In the genomic region with DNA sequence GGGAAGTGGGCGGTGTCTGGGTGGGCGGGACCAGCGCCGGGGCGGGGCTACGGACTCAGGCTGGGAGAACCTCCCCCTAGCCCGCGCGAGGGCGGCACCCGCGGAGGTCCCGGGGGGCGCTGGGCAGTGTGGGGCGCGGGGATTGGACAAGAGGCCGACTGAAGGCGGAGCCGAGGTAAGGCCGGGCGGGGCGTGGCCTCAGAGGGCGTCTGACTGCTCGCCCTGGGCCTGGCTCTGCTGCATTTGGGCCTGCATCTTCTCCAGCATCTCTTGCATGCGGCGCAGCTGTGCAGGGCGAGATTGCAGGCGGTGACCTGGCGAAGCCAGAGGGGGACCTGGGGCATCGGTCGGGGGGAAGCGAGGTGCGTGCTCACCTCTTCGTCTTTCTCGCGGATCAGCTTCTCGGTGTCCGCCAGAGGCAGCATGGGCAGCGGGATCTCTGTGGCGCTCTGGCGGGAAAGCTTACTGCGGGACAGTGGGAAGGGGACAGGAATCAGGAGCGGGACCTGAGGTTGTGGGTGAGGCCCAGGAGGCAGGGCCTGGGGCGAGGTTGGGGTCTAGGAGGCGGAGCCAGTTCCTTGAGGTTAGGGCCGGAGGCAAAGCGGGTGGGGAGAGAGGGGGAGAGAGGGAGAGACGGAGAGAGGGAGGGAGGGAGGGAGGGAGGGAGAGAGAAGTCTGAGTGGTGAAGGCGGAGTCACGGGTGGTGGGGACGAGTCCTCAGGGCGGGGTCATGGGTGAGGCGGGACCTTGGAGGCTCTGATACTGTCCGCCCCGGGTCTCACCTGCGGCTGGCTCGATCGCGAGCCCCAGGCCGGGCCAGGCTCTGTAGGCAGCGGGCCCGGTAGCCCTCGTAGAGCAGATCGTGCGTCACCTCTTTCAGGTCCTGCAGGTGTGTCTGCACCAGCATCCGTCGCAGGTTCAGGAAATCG, we compare ENCODE assay signal across 1 cellular context.
TF ChIP-seq lines count a peak whose summit lies in the region.

No MANE protein-coding gene starts in this region.

TF ChIP-seq in HEK293, 187 proteins besides CTCF, POLR2A, EP300 and RAD21 (continued from another document and continues in another):
- no peak; the same call in 1 of the 2 replicates for TF ChIP-seq ZNF561 (tag by site-specific recombination; IDR thresholded peaks at IDR 0.05; ENCODE audit: borderline replicate concordance)
- no peak for TF ChIP-seq SCRT1 (tag by site-specific recombination; IDR thresholded peaks at IDR 0.05; ENCODE audit: borderline replicate concordance)
- TF ChIP-seq, protein P1, sequence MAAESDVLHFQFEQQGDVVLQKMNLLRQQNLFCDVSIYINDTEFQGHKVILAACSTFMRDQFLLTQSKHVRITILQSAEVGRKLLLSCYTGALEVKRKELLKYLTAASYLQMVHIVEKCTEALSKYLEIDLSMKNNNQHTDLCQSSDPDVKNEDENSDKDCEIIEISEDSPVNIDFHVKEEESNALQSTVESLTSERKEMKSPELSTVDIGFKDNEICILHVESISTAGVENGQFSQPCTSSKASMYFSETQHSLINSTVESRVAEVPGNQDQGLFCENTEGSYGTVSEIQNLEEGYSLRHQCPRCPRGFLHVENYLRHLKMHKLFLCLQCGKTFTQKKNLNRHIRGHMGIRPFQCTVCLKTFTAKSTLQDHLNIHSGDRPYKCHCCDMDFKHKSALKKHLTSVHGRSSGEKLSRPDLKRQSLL (tag by site-specific recombination; IDR thresholded peaks at IDR 0.05): peak; percentile 89
- TF ChIP-seq ZNF274 (IDR thresholded peaks at IDR 0.05; ENCODE audit: low read length): no peak
- no peak for TF ChIP-seq ZNF274 (tag by site-specific recombination; IDR thresholded peaks at IDR 0.05; ENCODE audit: borderline replicate concordance)
- no peak for TF ChIP-seq RBAK (tag by site-specific recombination; IDR thresholded peaks at IDR 0.05)
- TF ChIP-seq ZNF23 (tag by site-specific recombination; IDR thresholded peaks at IDR 0.05; ENCODE audit: borderline replicate concordance): no peak
- peak; percentile 87; the same call in 1 of the 2 replicates for TF ChIP-seq KLF7 (tag by site-specific recombination; IDR thresholded peaks at IDR 0.05; ENCODE audit: borderline replicate concordance)
- TF ChIP-seq YY2 (tag by site-specific recombination; IDR thresholded peaks at IDR 0.05): no peak
- TF ChIP-seq ZXDB (tag by site-specific recombination; IDR thresholded peaks at IDR 0.05): peak; percentile 70; the same call in 1 of the 2 replicates
- TF ChIP-seq ZNF155 (tag by site-specific recombination; IDR thresholded peaks at IDR 0.05): no peak
- TF ChIP-seq ZBTB26 (tag by site-specific recombination; optimal IDR thresholded peaks at IDR 0.05): peak; percentile 64
- peak; percentile 62; the same call in 1 of the 2 replicates for TF ChIP-seq GLIS2 (tag by site-specific recombination; IDR thresholded peaks at IDR 0.05)
- peak; percentile 29; the same call in 1 of the 2 replicates for TF ChIP-seq PRDM4 (tag by site-specific recombination; IDR thresholded peaks at IDR 0.05)
- no peak for TF ChIP-seq ZNF138 (tag by site-specific recombination; IDR thresholded peaks at IDR 0.05; ENCODE audit: borderline replicate concordance)
- TF ChIP-seq EGR2 (tag by site-specific recombination; IDR thresholded peaks at IDR 0.05; ENCODE audit: low read depth): peak; percentile 2; the same call in 1 of the 2 replicates
- no peak for TF ChIP-seq ZNF266 (tag by site-specific recombination; IDR thresholded peaks at IDR 0.05; ENCODE audit: low read depth)
- peak; percentile 96 for TF ChIP-seq KLF9 (tag by site-specific recombination; IDR thresholded peaks at IDR 0.05; ENCODE audit: low read depth)
- TF ChIP-seq, protein P2, sequence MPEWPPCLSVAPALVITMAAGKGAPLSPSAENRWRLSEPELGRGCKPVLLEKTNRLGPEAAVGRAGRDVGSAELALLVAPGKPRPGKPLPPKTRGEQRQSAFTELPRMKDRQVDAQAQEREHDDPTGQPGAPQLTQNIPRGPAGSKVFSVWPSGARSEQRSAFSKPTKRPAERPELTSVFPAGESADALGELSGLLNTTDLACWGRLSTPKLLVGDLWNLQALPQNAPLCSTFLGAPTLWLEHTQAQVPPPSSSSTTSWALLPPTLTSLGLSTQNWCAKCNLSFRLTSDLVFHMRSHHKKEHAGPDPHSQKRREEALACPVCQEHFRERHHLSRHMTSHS (tag by site-specific recombination; IDR thresholded peaks at IDR 0.05): no peak
- TF ChIP-seq ZNF747 (tag by site-specific recombination; IDR thresholded peaks at IDR 0.05): no peak
- TF ChIP-seq, protein P3, sequence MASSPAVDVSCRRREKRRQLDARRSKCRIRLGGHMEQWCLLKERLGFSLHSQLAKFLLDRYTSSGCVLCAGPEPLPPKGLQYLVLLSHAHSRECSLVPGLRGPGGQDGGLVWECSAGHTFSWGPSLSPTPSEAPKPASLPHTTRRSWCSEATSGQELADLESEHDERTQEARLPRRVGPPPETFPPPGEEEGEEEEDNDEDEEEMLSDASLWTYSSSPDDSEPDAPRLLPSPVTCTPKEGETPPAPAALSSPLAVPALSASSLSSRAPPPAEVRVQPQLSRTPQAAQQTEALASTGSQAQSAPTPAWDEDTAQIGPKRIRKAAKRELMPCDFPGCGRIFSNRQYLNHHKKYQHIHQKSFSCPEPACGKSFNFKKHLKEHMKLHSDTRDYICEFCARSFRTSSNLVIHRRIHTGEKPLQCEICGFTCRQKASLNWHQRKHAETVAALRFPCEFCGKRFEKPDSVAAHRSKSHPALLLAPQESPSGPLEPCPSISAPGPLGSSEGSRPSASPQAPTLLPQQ (tag by site-specific recombination; IDR thresholded peaks at IDR 0.05): peak; percentile 73
- TF ChIP-seq ZNF37A (tag by site-specific recombination; IDR thresholded peaks at IDR 0.05): no peak
- TF ChIP-seq ZNF624 (tag by site-specific recombination; IDR thresholded peaks at IDR 0.05): no peak
- no peak; the same call in 1 of the 2 replicates for TF ChIP-seq ZEB2 (tag by site-specific recombination; IDR thresholded peaks at IDR 0.05)
- no peak for TF ChIP-seq ZNF707 (tag by site-specific recombination; IDR thresholded peaks at IDR 0.05)
- no peak for TF ChIP-seq MYNN (tag by site-specific recombination; IDR thresholded peaks at IDR 0.05; ENCODE audit: borderline replicate concordance)
- TF ChIP-seq ZNF19 (tag by site-specific recombination; IDR thresholded peaks at IDR 0.05; ENCODE audit: low read depth): no peak
- TF ChIP-seq HOXA7 (CRISPR knock-in tag; IDR thresholded peaks at IDR 0.05; ENCODE audit: borderline replicate concordance): no peak
- no peak for TF ChIP-seq ZNF558 (tag by site-specific recombination; IDR thresholded peaks at IDR 0.05)
- TF ChIP-seq KLF16 (tag by site-specific recombination; IDR thresholded peaks at IDR 0.05): peak; percentile 93
- TF ChIP-seq ZNF350 (tag by site-specific recombination; IDR thresholded peaks at IDR 0.05): no peak
- TF ChIP-seq ZNF24 (tag by site-specific recombination; IDR thresholded peaks at IDR 0.05): peak; percentile 80
- TF ChIP-seq, protein P4, sequence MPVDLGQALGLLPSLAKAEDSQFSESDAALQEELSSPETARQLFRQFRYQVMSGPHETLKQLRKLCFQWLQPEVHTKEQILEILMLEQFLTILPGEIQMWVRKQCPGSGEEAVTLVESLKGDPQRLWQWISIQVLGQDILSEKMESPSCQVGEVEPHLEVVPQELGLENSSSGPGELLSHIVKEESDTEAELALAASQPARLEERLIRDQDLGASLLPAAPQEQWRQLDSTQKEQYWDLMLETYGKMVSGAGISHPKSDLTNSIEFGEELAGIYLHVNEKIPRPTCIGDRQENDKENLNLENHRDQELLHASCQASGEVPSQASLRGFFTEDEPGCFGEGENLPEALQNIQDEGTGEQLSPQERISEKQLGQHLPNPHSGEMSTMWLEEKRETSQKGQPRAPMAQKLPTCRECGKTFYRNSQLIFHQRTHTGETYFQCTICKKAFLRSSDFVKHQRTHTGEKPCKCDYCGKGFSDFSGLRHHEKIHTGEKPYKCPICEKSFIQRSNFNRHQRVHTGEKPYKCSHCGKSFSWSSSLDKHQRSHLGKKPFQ (tag by site-specific recombination; IDR thresholded peaks at IDR 0.05): peak; percentile 76
- TF ChIP-seq IKZF3 (tag by site-specific recombination; IDR thresholded peaks at IDR 0.05): peak; percentile 91
- TF ChIP-seq GLI2 (tag by site-specific recombination; IDR thresholded peaks at IDR 0.05; ENCODE audit: borderline replicate concordance, low read depth): no peak
- TF ChIP-seq ZSCAN16 (tag by site-specific recombination; IDR thresholded peaks at IDR 0.05): no peak
- TF ChIP-seq, protein P5, sequence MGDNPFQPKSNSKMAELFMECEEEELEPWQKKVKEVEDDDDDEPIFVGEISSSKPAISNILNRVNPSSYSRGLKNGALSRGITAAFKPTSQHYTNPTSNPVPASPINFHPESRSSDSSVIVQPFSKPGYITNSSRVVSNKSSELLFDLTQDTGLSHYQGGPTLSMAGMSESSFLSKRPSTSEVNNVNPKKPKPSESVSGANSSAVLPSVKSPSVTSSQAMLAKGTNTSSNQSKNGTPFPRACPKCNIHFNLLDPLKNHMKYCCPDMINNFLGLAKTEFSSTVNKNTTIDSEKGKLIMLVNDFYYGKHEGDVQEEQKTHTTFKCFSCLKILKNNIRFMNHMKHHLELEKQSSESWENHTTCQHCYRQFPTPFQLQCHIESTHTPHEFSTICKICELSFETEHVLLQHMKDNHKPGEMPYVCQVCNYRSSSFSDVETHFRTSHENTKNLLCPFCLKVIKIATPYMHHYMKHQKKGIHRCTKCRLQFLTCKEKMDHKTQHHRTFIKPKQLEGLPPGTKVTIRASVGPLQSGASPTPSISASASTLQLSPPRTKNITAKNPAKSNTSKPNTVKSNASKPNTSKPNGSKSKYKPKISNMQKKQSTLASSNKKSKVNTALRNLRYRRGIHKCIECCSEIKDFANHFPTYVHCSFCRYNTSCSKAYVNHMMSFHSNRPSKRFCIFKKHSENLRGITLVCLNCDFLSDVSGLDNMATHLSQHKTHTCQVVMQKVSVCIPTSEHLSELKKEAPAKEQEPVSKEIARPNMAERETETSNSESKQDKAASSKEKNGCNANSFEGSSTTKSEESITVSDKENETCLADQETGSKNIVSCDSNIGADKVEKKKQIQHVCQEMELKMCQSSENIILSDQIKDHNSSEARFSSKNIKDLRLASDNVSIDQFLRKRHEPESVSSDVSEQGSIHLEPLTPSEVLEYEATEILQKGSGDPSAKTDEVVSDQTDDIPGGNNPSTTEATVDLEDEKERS (tag by site-specific recombination; IDR thresholded peaks at IDR 0.05): no peak
- TF ChIP-seq ZNF660 (tag by site-specific recombination; IDR thresholded peaks at IDR 0.05): peak; percentile 24; the same call in 1 of the 2 replicates
- TF ChIP-seq OVOL3 (tag by site-specific recombination; IDR thresholded peaks at IDR 0.05): peak; percentile 78; the same call in 1 of the 2 replicates
- no peak for TF ChIP-seq ZNF223 (tag by site-specific recombination; IDR thresholded peaks at IDR 0.05)
- no peak for TF ChIP-seq ZNF404 (tag by site-specific recombination; IDR thresholded peaks at IDR 0.05)
- TF ChIP-seq ZNF664 (tag by site-specific recombination; IDR thresholded peaks at IDR 0.05): no peak
- TF ChIP-seq HOXC10 (CRISPR knock-in tag; IDR thresholded peaks at IDR 0.05): no peak; the same call in 1 of the 2 replicates
- TF ChIP-seq ZNF510 (tag by site-specific recombination; IDR thresholded peaks at IDR 0.05; ENCODE audit: insufficient replicate concordance): no peak
- peak; percentile 48; the same call in 1 of the 2 replicates for TF ChIP-seq ZNF394 (tag by site-specific recombination; IDR thresholded peaks at IDR 0.05; ENCODE audit: borderline replicate concordance)
- TF ChIP-seq ZNF785 (tag by site-specific recombination; IDR thresholded peaks at IDR 0.05): 0 out of 2 replicates have a peak, but pooled peaks have one; percentile 45
- TF ChIP-seq ZNF148 (tag by site-specific recombination; IDR thresholded peaks at IDR 0.05; ENCODE audit: borderline replicate concordance): no peak
- TF ChIP-seq ZNF157 (tag by site-specific recombination; IDR thresholded peaks at IDR 0.05): no peak
